Comparison of ENCODE assay signal across 8 cellular contexts in genomic region chr18:78984941-78985784, GRCh38. TPM values are rescaled to one million over a fixed set of nuclear protein-coding genes. Genes with fewer than 3 reads are reported as not detected.
DNase-seq lines count a peak whose midpoint lies in the region; ATAC-seq and TF ChIP-seq lines count a peak whose summit lies in the region.

No MANE protein-coding gene starts in this region.

- no peaks in the 10 kb centered on the region for H3K9me2 ChIP-seq in Loucy (replicated peaks; ENCODE audit: low read depth, low read length)

- CTCF ChIA-PET in activated CD8-positive, alpha-beta T cell treated with anti-CD3 and anti-CD28 coated beads, Interleukin-2, amount 10 ng/mL, durations not matched to agents 7 days and 5 days (lab: Charles Lee): interaction anchor here (0.9 to 1.1 kb wide), 2 partner anchors 110 to 113 kb away, joined by 3 to 6 read pairs; no protein-coding TSS in a partner anchor

- TF ChIP-seq CTCF in Loucy (conservative IDR thresholded peaks at IDR 0.05; ENCODE audit: low read length) (peak; percentile 70), thyroid gland (IDR thresholded peaks at IDR 0.05) (no peak), osteocyte (IDR thresholded peaks at IDR 0.05) (no peak)

- no peak overlapping the region for H2AFZ ChIP-seq in Loucy (ENCODE audit: low read length)

- DNase-seq in AML-193 (lab: John Stamatoyannopoulos, UW): peak; percentile 7 to 33
- DNase-seq in activated CD8-positive, alpha-beta T cell treated with anti-CD3 and anti-CD28 coated beads, Interleukin-2, amount 10 ng/mL, durations not matched to agents 7 days and 5 days: peak; percentile 38
- DNase-seq in left colon: no peak
- no peak for DNase-seq in thyroid gland
- DNase-seq in osteocyte (ENCODE audit: extremely low spot score, unreplicated experiment): no peak

- no peak overlapping the region for H3K4me3 ChIP-seq in Loucy (ENCODE audit: low read length, poor library complexity, severe bottlenecking)
- no peak overlapping the region for H3K4me3 ChIP-seq in thyroid gland (replicated peaks in 1 of 3)

- no peaks in the 10 kb centered on the region for H3K27me3 ChIP-seq in Loucy (ENCODE audit: insufficient read depth, low read length, poor library complexity, severe bottlenecking)
- peaks cover 41% of the 10 kb centered on the region for H3K27me3 ChIP-seq in thyroid gland

- intact Hi-C loops in left colon (cut with DNase I, micrococcal nuclease) (no loop called here), thyroid gland (cut with DNase I) (loop anchor here (5.0 kb wide), 1 partner anchor 328 kb away; no protein-coding TSS in a partner anchor)

- no peak overlapping the region for H3K4me3 Mint-ChIP-seq in activated CD8-positive, alpha-beta T cell treated with anti-CD3 and anti-CD28 coated beads, Interleukin-2, amount 10 ng/mL, durations not matched to agents 7 days and 5 days
- no peak overlapping the region for H3K4me3 Mint-ChIP-seq in osteocyte (ENCODE audit: unreplicated experiment)

- no peaks in the 10 kb centered on the region for H3K9me3 ChIP-seq in Loucy (ENCODE audit: insufficient read depth, low read depth, low read length)
- no peaks in the 10 kb centered on the region for H3K9me3 ChIP-seq in thyroid gland

- whole genome bisulfite sequencing in thyroid gland, 2 donors: 22 to 25% methylated on average over 30 of the region's 30 CpGs

- H3K36me3 ChIP-seq in Loucy (ENCODE audit: insufficient read depth, low read length) (no peaks in the 10 kb centered on the region), thyroid gland (no peaks in the 10 kb centered on the region)

- no peak overlapping the region for H3K9ac ChIP-seq in Loucy (ENCODE audit: low read depth, low read length, poor library complexity, severe bottlenecking)

- H3K79me2 ChIP-seq in Loucy (ENCODE audit: insufficient read depth, low read length): no peaks in the 10 kb centered on the region

- no peaks in the 10 kb centered on the region for H4K20me1 ChIP-seq in Loucy (ENCODE audit: insufficient read depth, low read length, poor library complexity, severe bottlenecking)

- POLR2A ChIA-PET in activated CD8-positive, alpha-beta T cell treated with anti-CD3 and anti-CD28 coated beads, Interleukin-2, amount 10 ng/mL, durations not matched to agents 7 days and 5 days (lab: Charles Lee): no interaction called here

- H3K9me3 Mint-ChIP-seq in activated CD8-positive, alpha-beta T cell treated with anti-CD3 and anti-CD28 coated beads, Interleukin-2, amount 10 ng/mL, durations not matched to agents 7 days and 5 days (ENCODE audit: insufficient read depth): peaks cover 6% of the 10 kb centered on the region
- no peaks in the 10 kb centered on the region for H3K9me3 Mint-ChIP-seq in osteocyte (ENCODE audit: unreplicated experiment)

- no peaks in the 10 kb centered on the region for H3F3A ChIP-seq in Loucy (ENCODE audit: low read depth)

- peaks cover 4% of the 10 kb centered on the region for H3K36me3 Mint-ChIP-seq in activated CD8-positive, alpha-beta T cell treated with anti-CD3 and anti-CD28 coated beads, Interleukin-2, amount 10 ng/mL, durations not matched to agents 7 days and 5 days (ENCODE audit: low read depth)
- H3K36me3 Mint-ChIP-seq in osteocyte (ENCODE audit: unreplicated experiment): no peaks in the 10 kb centered on the region

- no peaks in the 10 kb centered on the region for H3K4me1 Mint-ChIP-seq in activated CD8-positive, alpha-beta T cell treated with anti-CD3 and anti-CD28 coated beads, Interleukin-2, amount 10 ng/mL, durations not matched to agents 7 days and 5 days (ENCODE audit: low read depth)
- H3K4me1 Mint-ChIP-seq in osteocyte (ENCODE audit: unreplicated experiment): peaks cover 4% of the 10 kb centered on the region

- H3K4me2 ChIP-seq in Loucy (ENCODE audit: low read depth, low read length, poor library complexity, severe bottlenecking): no peak overlapping the region

- H3K27ac ChIP-seq in thyroid gland: no peak overlapping the region

- H3K4me1 ChIP-seq in Loucy (ENCODE audit: insufficient read depth, low read length, poor library complexity, severe bottlenecking) (no peaks in the 10 kb centered on the region), thyroid gland (peaks cover 0 to 11% of the 10 kb centered on the region in 2 donors)

- no peak for TF ChIP-seq POLR2A in thyroid gland (IDR thresholded peaks at IDR 0.05)

- no peak overlapping the region for H3K27ac Mint-ChIP-seq in activated CD8-positive, alpha-beta T cell treated with anti-CD3 and anti-CD28 coated beads, Interleukin-2, amount 10 ng/mL, durations not matched to agents 7 days and 5 days
- no peak overlapping the region for H3K27ac Mint-ChIP-seq in osteocyte (ENCODE audit: unreplicated experiment)

- peaks cover 54% of the 10 kb centered on the region for H3K27me3 Mint-ChIP-seq in activated CD8-positive, alpha-beta T cell treated with anti-CD3 and anti-CD28 coated beads, Interleukin-2, amount 10 ng/mL, durations not matched to agents 7 days and 5 days (ENCODE audit: low read depth)
- peaks cover 75% of the 10 kb centered on the region for H3K27me3 Mint-ChIP-seq in osteocyte (ENCODE audit: unreplicated experiment)

- ATAC-seq in GM18867 (IDR thresholded peaks at IDR 0.05; ENCODE audit: unreplicated experiment) (peak; percentile 71), left colon (peak; percentile 43), HG02571 (IDR thresholded peaks at IDR 0.05; ENCODE audit: unreplicated experiment) (no peak)
- ATAC-seq in activated CD8-positive, alpha-beta T cell treated with anti-CD3 and anti-CD28 coated beads, Interleukin-2, amount 10 ng/mL, durations not matched to agents 7 days and 5 days: peak; percentile 51

RNA-seq across cellular contexts. Expression of gene SALL3, which starts 5.5 kb away (rescaled TPM):
- not detected for total RNA-seq in activated CD8-positive, alpha-beta T cell treated with anti-CD3 and anti-CD28 coated beads, Interleukin-2, amount 10 ng/mL, durations not matched to agents 7 days and 5 days
- not detected for total RNA-seq in left colon
- total RNA-seq in thyroid gland: under 1 TPM in 2 of 4 donors, not detected in 2; 0.11 to 0.13 TPM
- total RNA-seq in osteocyte: not detected in 2 replicates

Comparison
In these comparisons a context has a peak if more than half of its experiments do, and no peak if none do; other contexts are left out.
1. DNase-seq: peak in AML-193 (2 of 2) and activated CD8-positive, alpha-beta T cell treated with anti-CD3 and anti-CD28 coated beads, Interleukin-2, amount 10 ng/mL, durations not matched to agents 7 days and 5 days (single experiment); none in left colon (0 of 2), thyroid gland (0 of 2) and osteocyte (single experiment).